In genomic region chr3:32947466-32948238, GRCh38 we compare ENCODE assay signal across 8 cellular contexts. TPM values are rescaled to one million over a fixed set of nuclear protein-coding genes. Genes with fewer than 3 reads are reported as not detected.
A peak's percentile ranks its signal among the peaks of the same experiment; 100 is the strongest.
DNase-seq lines count a peak whose midpoint lies in the region; ATAC-seq, FAIRE-seq and TF ChIP-seq lines count a peak whose summit lies in the region.

No MANE protein-coding gene starts in this region.

- no peaks in the 10 kb centered on the region for H3K27me3 ChIP-seq in pancreas

- H3K4me3 Mint-ChIP-seq in activated T-cell treated with anti-CD3 and anti-CD28 coated beads, Interleukin-2, amount 50 U/mL, for 72 hours: no peak overlapping the region
- no peak overlapping the region for H3K4me3 Mint-ChIP-seq in type B pancreatic cell

- H3K4me1 Mint-ChIP-seq in activated T-cell treated with anti-CD3 and anti-CD28 coated beads, Interleukin-2, amount 50 U/mL, for 72 hours (ENCODE audit: low read depth): peaks cover 48% of the 10 kb centered on the region
- no peaks in the 10 kb centered on the region for H3K4me1 Mint-ChIP-seq in type B pancreatic cell (ENCODE audit: unreplicated experiment)

- H3K4me1 ChIP-seq in pancreas: no peaks in the 10 kb centered on the region

- no peaks in the 10 kb centered on the region for H3K9me3 Mint-ChIP-seq in activated T-cell treated with anti-CD3 and anti-CD28 coated beads, Interleukin-2, amount 50 U/mL, for 72 hours
- H3K9me3 Mint-ChIP-seq in type B pancreatic cell: no peaks in the 10 kb centered on the region

- WGBS in pancreas, 2 donors: 61 to 62% methylated on average over 9 of the region's 9 CpGs

- peak; percentile 12 for DNase-seq in DMS79 treated with DMSO at 0.1 percent for 48 hours (lab: John Stamatoyannopoulos, UW)
- peak; percentile 76 for DNase-seq in KG1 (lab: John Stamatoyannopoulos, UW)
- DNase-seq in RCC 7860 (ENCODE audit: low spot score): peak; percentile 47
- DNase-seq in activated T-cell treated with anti-CD3 and anti-CD28 coated beads, Interleukin-2, amount 50 U/mL, for 72 hours: peak; percentile 90 to 94
- DNase-seq in foreskin fibroblast: peak; percentile 57 to 86
- DNase-seq in pancreas: peak in 5 of 6 donors; percentile 12 to 75 (median 49)
- DNase-seq in type B pancreatic cell (ENCODE audit: extremely low spot score, unreplicated experiment): peak; percentile 87

- peak overlapping the region; percentile 8 for H3K27ac Mint-ChIP-seq in activated T-cell treated with anti-CD3 and anti-CD28 coated beads, Interleukin-2, amount 50 U/mL, for 72 hours
- no peak overlapping the region for H3K27ac Mint-ChIP-seq in type B pancreatic cell

- no peak overlapping the region for H3K27ac ChIP-seq in pancreas

- peak; percentile 65 for TF ChIP-seq CTCF in foreskin fibroblast (IDR thresholded peaks at IDR 0.05; ENCODE audit: low read depth, low read length)
- peak in 3 of 4 donors; percentile 25 to 33 (median 30) for TF ChIP-seq CTCF in pancreas (IDR thresholded peaks at IDR 0.05)
- TF ChIP-seq CTCF in type B pancreatic cell (conservative IDR thresholded peaks at IDR 0.05): peak; percentile 84

- intact Hi-C loops in pancreas (cut with DNase I): no loop called here

- H3K36me3 Mint-ChIP-seq in activated T-cell treated with anti-CD3 and anti-CD28 coated beads, Interleukin-2, amount 50 U/mL, for 72 hours (ENCODE audit: insufficient read depth in 2 of 2): peaks cover 7 to 9% of the 10 kb centered on the region in 2 donors
- no peaks in the 10 kb centered on the region for H3K36me3 Mint-ChIP-seq in type B pancreatic cell

- FAIRE-seq in RCC 7860 (lab: Jason Lieb, UNC): no peak
- no peak for FAIRE-seq in pancreas (lab: Jason Lieb, UNC)

- no peaks in the 10 kb centered on the region for H3K36me3 ChIP-seq in pancreas

- H3K9me3 ChIP-seq in pancreas: no peaks in the 10 kb centered on the region

- no peaks in the 10 kb centered on the region for H3K27me3 Mint-ChIP-seq in activated T-cell treated with anti-CD3 and anti-CD28 coated beads, Interleukin-2, amount 50 U/mL, for 72 hours (ENCODE audit: low read depth)
- H3K27me3 Mint-ChIP-seq in type B pancreatic cell: no peaks in the 10 kb centered on the region

- ATAC-seq in GM21576 (IDR thresholded peaks at IDR 0.05; ENCODE audit: unreplicated experiment) (peak; percentile 86), pancreas (peak in 3 of 4 donors; percentile 78 to 85 (median 79))
- peak; percentile 77 to 82 for ATAC-seq in activated T-cell treated with anti-CD3 and anti-CD28 coated beads, Interleukin-2, amount 50 U/mL, for 72 hours (replicated peaks in 1 of 2)

- H3K4me3 ChIP-seq in foreskin fibroblast (ENCODE audit: low read depth in 1 of 2, low read length in 2 of 2) (no peak overlapping the region), pancreas (no peak overlapping the region)

RNA-seq across cellular contexts. Expression of gene CCR4, which starts 3.8 kb away (rescaled TPM):
- total RNA-seq in activated T-cell treated with anti-CD3 and anti-CD28 coated beads, Interleukin-2, amount 50 U/mL, for 72 hours: 100 to 1,000 TPM in 1 of 2 donors, 10 to 100 TPM in 1; 56.3 to 112 TPM
- under 1 TPM in 4 of 6 donors, not detected in 2; 0.06 to 0.25 (median 0.09) TPM for total RNA-seq in pancreas
- polyA plus RNA-seq in pancreas: not detected
- not detected in 2 replicates for total RNA-seq in type B pancreatic cell (ENCODE audit: low replicate concordance)

Comparison
In these comparisons a context has a peak if more than half of its experiments do, and no peak if none do; other contexts are left out.
1. DNase-seq: peak in every context shown above with its lines; median percentile 92 in activated T-cell treated with anti-CD3 and anti-CD28 coated beads, Interleukin-2, amount 50 U/mL, for 72 hours; 87 in type B pancreatic cell; 76 in KG1; 72 in foreskin fibroblast; 49 in pancreas; 47 in RCC 7860; 12 in DMS79 treated with DMSO at 0.1 percent for 48 hours.
2. CTCF ChIP-seq: peak in every context shown above with its lines; median percentile 84 in type B pancreatic cell; 65 in foreskin fibroblast; 30 in pancreas.
3. RNA of gene CCR4, which starts 3.8 kb away (total RNA-seq): 56.3 to 112 TPM in activated T-cell treated with anti-CD3 and anti-CD28 coated beads, Interleukin-2, amount 50 U/mL, for 72 hours; 0.06 to 0.25 TPM in pancreas and not detected in type B pancreatic cell; every median in the first group is over 10 times any median in the second.
4. Peak in every context shown above with its lines, with median percentiles within 50 percentile points of each other: ATAC-seq.